ENCODE assay signal across 10 cellular contexts in genomic region chr6:2959909-2960719, GRCh38. TPM values are rescaled to one million over a fixed set of nuclear protein-coding genes. Genes with fewer than 3 reads are reported as not detected.
DNase-seq lines count a peak whose midpoint lies in the region; ATAC-seq, FAIRE-seq and TF ChIP-seq lines count a peak whose summit lies in the region.
"Had no signal": no experiment of that assay in that cellular context is flagged by ENCODE, and none has a peak within 500 bp of the region (broad histone marks: within the 10 kb centered on the region; RNA-seq: fewer than 3 reads in every experiment).

No MANE protein-coding gene starts in this region.

- H3K4me3 ChIP-seq in astrocyte (ENCODE audit: insufficient read depth, low read depth, low read length), result no peak overlapping the region
- H3K4me3 ChIP-seq: right lobe of liver had no signal

- H3K36me3 Mint-ChIP-seq in astrocyte (ENCODE audit: low read depth, unreplicated experiment), result peaks cover 10% of the 10 kb centered on the region

- H3K27ac ChIP-seq in astrocyte (ENCODE audit: low read depth, low read length) (peak overlapping the region; percentile 52), temporal lobe (ENCODE audit: low read depth, low read length) (peak overlapping the region; percentile 59)
- H3K27ac ChIP-seq: right lobe of liver had no signal

- peak overlapping the region; percentile 63 for H3K4me2 ChIP-seq in astrocyte (ENCODE audit: low read length)

- peaks cover 74% of the 10 kb centered on the region for H3K79me2 ChIP-seq in astrocyte (ENCODE audit: insufficient read depth, low read length)

- peaks cover 16% of the 10 kb centered on the region for H3K4me1 ChIP-seq in astrocyte (ENCODE audit: insufficient read depth, low read length)

- no peak overlapping the region for H2AFZ ChIP-seq in astrocyte (ENCODE audit: low read depth, low read length)

- no peak for ATAC-seq in GM21528 (IDR thresholded peaks at IDR 0.05; ENCODE audit: low FRiP score, unreplicated experiment)
- ATAC-seq in GM21360 (IDR thresholded peaks at IDR 0.05; ENCODE audit: unreplicated experiment), result no peak
- ATAC-seq: activated CD8-positive, alpha-beta T cell treated with anti-CD3 and anti-CD28 coated beads, Interleukin-2, amount 10 ng/mL, durations not matched to agents 7 days and 5 days had no signal

- FAIRE-seq in astrocyte (lab: Jason Lieb, UNC), result no peak

- peak overlapping the region; percentile 37 for H3K4me3 Mint-ChIP-seq in astrocyte (ENCODE audit: unreplicated experiment)
- H3K4me3 Mint-ChIP-seq: activated CD8-positive, alpha-beta T cell treated with anti-CD3 and anti-CD28 coated beads, Interleukin-2, amount 10 ng/mL, durations not matched to agents 7 days and 5 days had no signal

- no peaks in the 10 kb centered on the region for H3K9me3 Mint-ChIP-seq in astrocyte (ENCODE audit: unreplicated experiment)

- H3K9me3 ChIP-seq in astrocyte (ENCODE audit: insufficient read depth, low read depth, low read length), result no peaks in the 10 kb centered on the region
- H3K9me3 ChIP-seq: right lobe of liver had no signal

- no peaks in the 10 kb centered on the region for H3K27me3 Mint-ChIP-seq in astrocyte (ENCODE audit: low read depth, unreplicated experiment)

- no peaks in the 10 kb centered on the region for H3K27me3 ChIP-seq in astrocyte (ENCODE audit: insufficient read depth, low read length)
- H3K27me3 ChIP-seq: right lobe of liver had no signal

- H3K36me3 ChIP-seq in astrocyte (ENCODE audit: insufficient read depth, low read length), result no peaks in the 10 kb centered on the region

- DNase-seq in HCEC 1CT, result peak; percentile 71
- DNase-seq in astrocyte (ENCODE audit: low read depth), result peak; percentile 78
- peak; percentile 40 for DNase-seq in iPS-NIHi11 (ENCODE audit: low spot score)
- DNase-seq in NCI-H82 treated with DMSO at 0.1 percent for 48 hours (lab: John Stamatoyannopoulos, UW; ENCODE audit: unreplicated experiment), result no peak
- DNase-seq: activated CD8-positive, alpha-beta T cell treated with anti-CD3 and anti-CD28 coated beads, Interleukin-2, amount 10 ng/mL, durations not matched to agents 7 days and 5 days; NCI-H748 treated with DMSO at 0.1 percent for 48 hours had no signal

- peak overlapping the region; percentile 55 for H3K27ac Mint-ChIP-seq in astrocyte (ENCODE audit: unreplicated experiment)
- H3K27ac Mint-ChIP-seq: activated CD8-positive, alpha-beta T cell treated with anti-CD3 and anti-CD28 coated beads, Interleukin-2, amount 10 ng/mL, durations not matched to agents 7 days and 5 days had no signal

- H3K9ac ChIP-seq in astrocyte (ENCODE audit: low read length), result peak overlapping the region; percentile 46

- H3K4me1 Mint-ChIP-seq in astrocyte (ENCODE audit: low read depth, unreplicated experiment), result peaks cover 18% of the 10 kb centered on the region

- H4K20me1 ChIP-seq in astrocyte (ENCODE audit: insufficient read depth, low read length), result peaks cover 7% of the 10 kb centered on the region

- TF ChIP-seq CTCF in astrocyte (IDR thresholded peaks at IDR 0.05; ENCODE audit: insufficient read depth, low read depth, low read length), result no peak

RNA-seq across cellular contexts. Expression of gene SERPINB6, which starts 11.3 kb away (rescaled TPM):
- 68.4 and 75.3 TPM in 2 replicates for total RNA-seq in astrocyte
- total RNA-seq in temporal lobe, result 14.5 TPM

RNA-seq across cellular contexts. Expression of gene NQO2, which starts 39.6 kb away (rescaled TPM):
- total RNA-seq in astrocyte (9.4 and 12.4 TPM in 2 replicates), temporal lobe (6.1 TPM)

RNA-seq across cellular contexts. Expression of gene SERPINB9, which starts 57.0 kb away (rescaled TPM):
- total RNA-seq in astrocyte (2.1 and 6.0 TPM in 2 replicates), temporal lobe (6.9 TPM)
